Comparison of ENCODE assay signal across 8 cellular contexts in the genomic region with DNA sequence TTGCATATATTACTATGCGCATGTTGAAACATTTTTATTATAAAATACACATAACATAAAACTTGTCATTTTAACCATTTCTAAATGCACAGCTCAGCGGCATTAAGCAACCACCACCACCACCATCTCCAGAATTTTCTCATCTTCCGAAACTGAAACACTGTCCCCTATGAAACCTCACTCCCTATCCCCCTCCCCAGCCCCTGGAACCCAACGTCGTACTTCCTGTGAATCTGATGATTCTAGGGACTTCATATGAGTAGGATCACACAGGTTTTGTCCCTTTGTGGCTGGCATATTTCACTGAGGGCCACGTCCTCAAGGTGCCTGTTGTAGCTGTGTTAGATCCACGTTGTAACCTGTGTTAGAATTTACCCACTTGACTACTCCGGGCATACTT. TPM values are rescaled to one million over a fixed set of nuclear protein-coding genes. Genes with fewer than 3 reads are reported as not detected.
DNase-seq lines count a peak whose midpoint lies in the region; ATAC-seq and TF ChIP-seq lines count a peak whose summit lies in the region.

No MANE protein-coding gene starts in this region.

- no peaks in the 10 kb centered on the region for H3K9me3 Mint-ChIP-seq in stimulated activated memory B cell treated with anti-CD40 and anti-IgM and Interleukin-4, amounts not matched to agents 10 μg/mL and 1 μg/mL and 100 μg/mL, for 72 hours

- H3K4me3 ChIP-seq in right cardiac atrium (ENCODE audit: low read length) (peak overlapping the region; percentile 90), lower leg skin (ENCODE audit: low read depth, poor library complexity, severe bottlenecking) (no peak overlapping the region)

- DNase-seq in NCI-H748 (lab: John Stamatoyannopoulos, UW; ENCODE audit: unreplicated experiment): peak; percentile 9
- DNase-seq in NCI-H748 treated with DMSO at 0.1 percent for 48 hours (lab: John Stamatoyannopoulos, UW): no peak
- DNase-seq in right cardiac atrium: no peak
- no peak for DNase-seq in activated CD4-positive, CD25-positive, alpha-beta regulatory T cell (lab: John Stamatoyannopoulos, UW)
- no peak for DNase-seq in lower leg skin (ENCODE audit: low spot score in 2 of 2)

- peak overlapping the region; percentile 62 for H3K4me3 Mint-ChIP-seq in stimulated activated memory B cell treated with anti-CD40 and anti-IgM and Interleukin-4, amounts not matched to agents 10 μg/mL and 1 μg/mL and 100 μg/mL, for 72 hours

- intact Hi-C loops in right cardiac atrium (cut with DNase I) (loop anchor here in 1 of 4 donors (10.0 kb wide), 1 partner anchor 140 kb away; a partner anchor contains a TSS), lower leg skin (cut with DNase I; ENCODE audit: low total_unique reads) (no loop called here)

- H3K27me3 ChIP-seq in right cardiac atrium (ENCODE audit: control insufficient read depth, insufficient read depth): no peaks in the 10 kb centered on the region

- peaks cover 9% of the 10 kb centered on the region for H3K36me3 Mint-ChIP-seq in stimulated activated memory B cell treated with anti-CD40 and anti-IgM and Interleukin-4, amounts not matched to agents 10 μg/mL and 1 μg/mL and 100 μg/mL, for 72 hours

- H3K4me1 ChIP-seq in right cardiac atrium (ENCODE audit: control insufficient read depth, insufficient read depth, low read length): peaks cover 9% of the 10 kb centered on the region

- ATAC-seq in right cardiac atrium: no peak
- ATAC-seq in stimulated activated memory B cell treated with anti-CD40 and anti-IgM and Interleukin-4, amounts not matched to agents 10 μg/mL and 1 μg/mL and 100 μg/mL, for 72 hours: no peak
- ATAC-seq in GM21576 (IDR thresholded peaks at IDR 0.05; ENCODE audit: unreplicated experiment): no peak

- H3K27ac Mint-ChIP-seq in stimulated activated memory B cell treated with anti-CD40 and anti-IgM and Interleukin-4, amounts not matched to agents 10 μg/mL and 1 μg/mL and 100 μg/mL, for 72 hours: peak overlapping the region; percentile 93

- 45% methylated on average over 8 of the region's 8 CpGs for WGBS in right cardiac atrium
- 47 to 48% methylated on average over 8 of the region's 8 CpGs for WGBS in lower leg skin, 2 donors

- TF ChIP-seq CTCF in VCaP (conservative IDR thresholded peaks at IDR 0.05) (no peak), lower leg skin (IDR thresholded peaks at IDR 0.05) (no peak)

- no peaks in the 10 kb centered on the region for H3K9me3 ChIP-seq in right cardiac atrium (ENCODE audit: control insufficient read depth, low read length)

- peaks cover 38% of the 10 kb centered on the region for H3K4me1 Mint-ChIP-seq in stimulated activated memory B cell treated with anti-CD40 and anti-IgM and Interleukin-4, amounts not matched to agents 10 μg/mL and 1 μg/mL and 100 μg/mL, for 72 hours

- no peak for TF ChIP-seq POLR2A in lower leg skin (IDR thresholded peaks at IDR 0.05)

- H3K27me3 Mint-ChIP-seq in stimulated activated memory B cell treated with anti-CD40 and anti-IgM and Interleukin-4, amounts not matched to agents 10 μg/mL and 1 μg/mL and 100 μg/mL, for 72 hours: no peaks in the 10 kb centered on the region

- H3K27ac ChIP-seq in VCaP: peak overlapping the region; percentile 82
- H3K27ac ChIP-seq in right cardiac atrium (ENCODE audit: low read length): no peak overlapping the region

RNA-seq across cellular contexts. Expression of a gene that starts 0.7 kb away (rescaled TPM):
- total RNA-seq in right cardiac atrium (100 to 1,000 TPM; 113 to 134 (median 121) TPM), lower leg skin (100 to 1,000 TPM in 3 of 4 donors, 10 to 100 TPM in 1; 89.0 to 111 (median 106) TPM)
- 151 TPM for polyA plus RNA-seq in right cardiac atrium

RNA-seq across cellular contexts. Expression of a gene that starts 28.8 kb away (rescaled TPM):
- total RNA-seq in right cardiac atrium (not detected), lower leg skin (not detected)
- polyA plus RNA-seq in right cardiac atrium: not detected

RNA-seq across cellular contexts. Expression of a gene that starts 57.7 kb away (rescaled TPM):
- total RNA-seq in right cardiac atrium (10 to 100 TPM; 11.2 to 16.6 (median 13.1) TPM), lower leg skin (10 to 100 TPM; 18.7 to 39.8 (median 32.9) TPM)
- 15.8 TPM for polyA plus RNA-seq in right cardiac atrium

RNA-seq across cellular contexts. Expression of a gene that starts 57.9 kb away (rescaled TPM):
- under 1 TPM; 0.31 to 0.88 (median 0.41) TPM for total RNA-seq in right cardiac atrium
- 0.45 TPM for polyA plus RNA-seq in right cardiac atrium
- 1 to 10 TPM in 2 of 4 donors, under 1 TPM in 1, not detected in 1; 0.22 to 3.2 (median 1.5) TPM for total RNA-seq in lower leg skin

RNA-seq across cellular contexts. Expression of a gene that starts 57.9 kb away (rescaled TPM):
- total RNA-seq in right cardiac atrium (10 to 100 TPM; 28.6 to 32.6 (median 31.6) TPM), lower leg skin (100 to 1,000 TPM; 138 to 162 (median 152) TPM)
- 17.5 TPM for polyA plus RNA-seq in right cardiac atrium
